In genomic region chr11:35735903-35736302, GRCh38 we compare ENCODE assay signal across 27 cellular contexts.
DNase-seq lines count a peak whose midpoint lies in the region; TF ChIP-seq lines count a peak whose summit lies in the region.
"Had no signal": no experiment of that assay in that cellular context is flagged by ENCODE, and none has a peak within 500 bp of the region (broad histone marks: within the 10 kb centered on the region; RNA-seq: fewer than 3 reads in every experiment).

No MANE protein-coding gene starts in this region.

- no peak overlapping the region for H3K14ac ChIP-seq in mesenchymal stem cell (ENCODE audit: low read length in 2 of 2)

- no peak overlapping the region for H3K18ac ChIP-seq in mesenchymal stem cell (ENCODE audit: low read depth in 1 of 2, low read length in 2 of 2)

- intact Hi-C loops in dorsolateral prefrontal cortex (cut with DNase I), result no loop called here

- no peak overlapping the region for H2BK120ac ChIP-seq in mesenchymal stem cell (ENCODE audit: low read depth, low read length)

- no peak overlapping the region for H3K27ac ChIP-seq in mesenchymal stem cell (ENCODE audit: low read length, poor library complexity, severe bottlenecking)
- H3K27ac ChIP-seq in dorsolateral prefrontal cortex, result no peak overlapping the region
- H3K27ac ChIP-seq: ascending aorta, coronary artery, ovary, PC-9, upper lobe of right lung had no signal

- no peak overlapping the region for H3K9ac ChIP-seq in mesenchymal stem cell (ENCODE audit: low read length)

- no peak overlapping the region for H2BK12ac ChIP-seq in mesenchymal stem cell (ENCODE audit: low read length in 2 of 2)

- H3K4me2 ChIP-seq in mesenchymal stem cell (ENCODE audit: low read length, poor library complexity, severe bottlenecking), result no peak overlapping the region
- H3K4me2 ChIP-seq: GM23338, PC-9 had no signal

- DNase-seq in COLO668 (lab: John Stamatoyannopoulos, UW; ENCODE audit: unreplicated experiment) (peak; percentile 17), NCI-H146 treated with DMSO at 0.1 percent for 48 hours (lab: John Stamatoyannopoulos, UW; ENCODE audit: unreplicated experiment) (peak; percentile 38), dermis blood vessel endothelial cell (peak; percentile 79), mesenchymal stem cell (peak; percentile 8), NCI-H1417 treated with DMSO at 0.1 percent for 48 hours (lab: John Stamatoyannopoulos, UW) (no peak), dorsolateral prefrontal cortex (no peak), hippocampal formation (lab: John Stamatoyannopoulos, UW) (no peak), NCI-H2107 treated with DMSO at 0.1 percent for 48 hours (lab: John Stamatoyannopoulos, UW; ENCODE audit: unreplicated experiment) (no peak)
- DNase-seq: activated CD4-positive, CD25-positive, alpha-beta regulatory T cell; activated gamma-delta T cell treated with Interleukin-2 at 50 U/mL for 16 hours; activated T-cell treated with anti-CD3 and anti-CD28 coated beads, Interleukin-2, amount 50 U/mL, for 48 hours; C1 segment of cervical spinal cord; Caco-2; effector memory CD8-positive, alpha-beta T cell; foreskin melanocyte; NCI-H1092; NCI-H2029 treated with DMSO at 0.1 percent for 48 hours; NCI-H510A treated with DMSO at 0.1 percent for 48 hours; ovary; PC-9; small intestine; stimulated activated naive CD8-positive, alpha-beta T cell treated with anti-CD3 and anti-CD28 coated beads, Interleukin-15, Interleukin-2, amounts not matched to agents 100 U/mL and 50 U/mL, for 24 hours; upper lobe of right lung had no signal

- no peak overlapping the region for H2AFZ ChIP-seq in mesenchymal stem cell (ENCODE audit: low read depth, low read length)
- H2AFZ ChIP-seq: GM23338, PC-9 had no signal

- H3K23ac ChIP-seq in mesenchymal stem cell (ENCODE audit: low read length in 2 of 2), result no peak overlapping the region

- H3K4ac ChIP-seq in mesenchymal stem cell (ENCODE audit: low read depth in 1 of 2, low read length in 2 of 2), result no peak overlapping the region

- no peak for TF ChIP-seq CTCF in dorsolateral prefrontal cortex (IDR thresholded peaks at IDR 0.05 in 54 of 56, conservative IDR thresholded peaks at IDR 0.05 in 2 of 56; ENCODE audit: low read depth in 1 of 56, partially characterized antibody in 56 of 56)

- no peak overlapping the region for H4K91ac ChIP-seq in mesenchymal stem cell (ENCODE audit: low read length)

- peaks cover 3 to 54% of the 10 kb centered on the region in 2 experiments for H3K36me3 ChIP-seq in mesenchymal stem cell (ENCODE audit: control insufficient read depth in 1 of 2, insufficient read depth in 2 of 2, low read depth in 1 of 2, low read length in 2 of 2)
- H3K36me3 ChIP-seq: ovary had no signal

- no peak overlapping the region for H2BK15ac ChIP-seq in mesenchymal stem cell (ENCODE audit: low read depth, poor library complexity, severe bottlenecking)

- no peaks in the 10 kb centered on the region for H3K4me1 ChIP-seq in mesenchymal stem cell (ENCODE audit: control insufficient read depth, insufficient read depth, low read depth, low read length)
- H3K4me1 ChIP-seq: ascending aorta, Caco-2, upper lobe of right lung had no signal

- peaks cover 24% of the 10 kb centered on the region for H3K79me1 ChIP-seq in mesenchymal stem cell (replicated peaks; ENCODE audit: low read length, poor library complexity, severe bottlenecking)

- no peak overlapping the region for H2AK5ac ChIP-seq in mesenchymal stem cell (ENCODE audit: low read length, severe bottlenecking)

- no peak overlapping the region for H4K8ac ChIP-seq in mesenchymal stem cell (ENCODE audit: low read length)

- H3K4me3 ChIP-seq in mesenchymal stem cell (ENCODE audit: insufficient read depth in 1 of 2, low read depth in 1 of 2, low read length in 2 of 2) (no peak overlapping the region), dorsolateral prefrontal cortex (no peak overlapping the region)
- H3K4me3 ChIP-seq: ascending aorta, coronary artery, GM23338, K562, ovary, PC-9, upper lobe of right lung had no signal

- peaks cover 3% of the 10 kb centered on the region for H3K9me3 ChIP-seq in mesenchymal stem cell (ENCODE audit: control insufficient read depth, low read length)
- H3K9me3 ChIP-seq: ascending aorta, Caco-2, ovary, upper lobe of right lung had no signal

- H3K27me3 ChIP-seq in mesenchymal stem cell (ENCODE audit: control insufficient read depth in 1 of 2, insufficient read depth in 1 of 2, low read length in 2 of 2) (no peaks in the 10 kb centered on the region), dorsolateral prefrontal cortex (no peaks in the 10 kb centered on the region)
- H3K27me3 ChIP-seq: ascending aorta, ovary, upper lobe of right lung had no signal

- no peak overlapping the region for H2BK5ac ChIP-seq in mesenchymal stem cell (ENCODE audit: low read depth, low read length, poor library complexity, severe bottlenecking)

Comparison
In these comparisons a context has a peak if more than half of its experiments do, and no peak if none do; other contexts are left out.
1. DNase-seq: peak in COLO668 (single experiment), NCI-H146 treated with DMSO at 0.1 percent for 48 hours (single experiment), dermis blood vessel endothelial cell (single experiment) and mesenchymal stem cell (single experiment); none in NCI-H1417 treated with DMSO at 0.1 percent for 48 hours (single experiment), dorsolateral prefrontal cortex (0 of 10), hippocampal formation (0 of 2) and NCI-H2107 treated with DMSO at 0.1 percent for 48 hours (single experiment).